Comparison of ENCODE assay signal across 20 cellular contexts in the genomic region with DNA sequence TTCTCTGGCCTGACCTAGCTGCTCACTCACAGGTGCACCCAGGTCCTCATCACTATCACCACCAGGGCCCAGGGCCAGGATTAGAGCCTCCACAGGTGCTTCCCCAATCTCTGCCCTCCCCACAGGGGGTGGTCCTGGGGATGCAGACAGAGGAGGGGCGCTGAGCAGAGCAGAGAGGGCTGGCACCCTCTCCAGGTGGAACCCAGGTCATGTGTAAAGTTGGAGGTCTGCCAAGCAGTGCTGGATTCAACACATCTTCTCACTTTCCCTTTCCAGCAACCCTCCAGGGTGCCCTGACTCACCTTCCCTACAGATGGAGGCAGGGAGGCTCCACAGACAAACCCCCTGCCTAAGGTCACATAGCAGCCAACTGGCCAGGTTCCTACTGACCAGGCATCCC. TPM values are rescaled to one million over a fixed set of nuclear protein-coding genes. Genes with fewer than 3 reads are reported as not detected.
"Had no signal": no experiment of that assay in that cellular context is flagged by ENCODE, and none has a peak within 500 bp of the region (broad histone marks: within the 10 kb centered on the region; RNA-seq: fewer than 3 reads in every experiment).

No MANE protein-coding gene starts in this region.

- H3K36me3 Mint-ChIP-seq: memory B cell; stimulated activated memory B cell treated with anti-CD40 and anti-IgM and Interleukin-4, amounts not matched to agents 10 μg/mL and 1 μg/mL and 100 μg/mL, for 72 hours had no signal

- DNase-seq: activated CD4-positive, alpha-beta T cell treated with anti-CD3 and anti-CD28 coated beads, Interleukin-2, amount 10 ng/mL, durations not matched to agents 7 days and 5 days; activated naive CD4-positive, alpha-beta T cell treated with Interleukin-2 at 50 U/mL for 16 hours; activated T-cell treated with anti-CD3 and anti-CD28 coated beads, Interleukin-2, amount 50 U/mL, for 1 hour; amygdala; heart left ventricle; left ventricle myocardium superior; nucleus accumbens; right lobe of liver; stimulated activated CD4-positive, alpha-beta T cell treated with anti-CD3 and anti-CD28 coated beads, Interleukin-2, amount 100 ng/mL, for 24 hours; stomach had no signal

- H3K27ac Mint-ChIP-seq: activated T-helper 2 cell treated with anti-CD3 and anti-CD28 coated beads, Interferon-gamma antibody, Interleukin-2, Interleukin-4, amounts not matched to agents 10 μg/mL and 5 μg/mL and 100 μg/mL, durations not matched to agents 14 hours and 24 hours and 36 hours; memory B cell; stimulated activated memory B cell treated with anti-CD40 and anti-IgM and Interleukin-4, amounts not matched to agents 10 μg/mL and 1 μg/mL and 100 μg/mL, for 72 hours; T-helper 1 cell treated with Interleukin-12 subunit alpha and Interleukin-12 subunit beta and Interleukin-4 antibody, amounts not matched to agents 30 μg/mL and 1 μg/mL, for 36 hours had no signal

- ATAC-seq: heart left ventricle; left ventricle myocardium superior; right lobe of liver; stimulated activated memory B cell treated with anti-CD40 and anti-IgM and Interleukin-4, amounts not matched to agents 10 μg/mL and 1 μg/mL and 100 μg/mL, for 72 hours had no signal

- H3K27me3 Mint-ChIP-seq: activated CD4-positive, alpha-beta T cell treated with anti-CD3 and anti-CD28 coated beads, Interleukin-2, amount 10 ng/mL, durations not matched to agents 7 days and 5 days; memory B cell; stimulated activated memory B cell treated with anti-CD40 and anti-IgM and Interleukin-4, amounts not matched to agents 10 μg/mL and 1 μg/mL and 100 μg/mL, for 72 hours had no signal

- H3K9me3 ChIP-seq: right lobe of liver, stomach, suprapubic skin, tibial nerve had no signal

- H3K27ac ChIP-seq: epithelial cell of prostate, heart left ventricle, right lobe of liver, skin epidermis, stomach, suprapubic skin, tibial nerve had no signal

- FAIRE-seq: islet of Langerhans had no signal

- H3K36me3 ChIP-seq: heart left ventricle, right lobe of liver, stomach, suprapubic skin, tibial nerve had no signal

- H3K9me3 Mint-ChIP-seq: activated CD4-positive, alpha-beta T cell treated with anti-CD3 and anti-CD28 coated beads, Interleukin-2, amount 10 ng/mL, durations not matched to agents 7 days and 5 days; activated T-helper 2 cell treated with anti-CD3 and anti-CD28 coated beads, Interferon-gamma antibody, Interleukin-2, Interleukin-4, amounts not matched to agents 10 μg/mL and 5 μg/mL and 100 μg/mL, durations not matched to agents 14 hours and 24 hours and 36 hours; memory B cell; stimulated activated memory B cell treated with anti-CD40 and anti-IgM and Interleukin-4, amounts not matched to agents 10 μg/mL and 1 μg/mL and 100 μg/mL, for 72 hours; T-helper 1 cell treated with Interleukin-12 subunit alpha and Interleukin-12 subunit beta and Interleukin-4 antibody, amounts not matched to agents 30 μg/mL and 1 μg/mL, for 36 hours had no signal

- H3K4me1 Mint-ChIP-seq: memory B cell; stimulated activated memory B cell treated with anti-CD40 and anti-IgM and Interleukin-4, amounts not matched to agents 10 μg/mL and 1 μg/mL and 100 μg/mL, for 72 hours had no signal

- H3K4me3 ChIP-seq: heart left ventricle, right lobe of liver, skin epidermis, stomach, suprapubic skin, tibial nerve had no signal

- H3K27me3 ChIP-seq: heart left ventricle, right lobe of liver, stomach, suprapubic skin, tibial nerve had no signal

- H3K4me1 ChIP-seq: heart left ventricle, right lobe of liver, stomach, suprapubic skin, tibial nerve had no signal

- H3K4me3 Mint-ChIP-seq: activated CD4-positive, alpha-beta T cell treated with anti-CD3 and anti-CD28 coated beads, Interleukin-2, amount 10 ng/mL, durations not matched to agents 7 days and 5 days; memory B cell; stimulated activated memory B cell treated with anti-CD40 and anti-IgM and Interleukin-4, amounts not matched to agents 10 μg/mL and 1 μg/mL and 100 μg/mL, for 72 hours; T-helper 1 cell treated with Interleukin-12 subunit alpha and Interleukin-12 subunit beta and Interleukin-4 antibody, amounts not matched to agents 30 μg/mL and 1 μg/mL, for 36 hours had no signal

RNA-seq across cellular contexts. Expression of gene FGD3, which starts 51.3 kb away (rescaled TPM):
- total RNA-seq: fibroblast of villous mesenchyme had no signal
